ENCODE assay signal across 2 cellular contexts in the genomic region with DNA sequence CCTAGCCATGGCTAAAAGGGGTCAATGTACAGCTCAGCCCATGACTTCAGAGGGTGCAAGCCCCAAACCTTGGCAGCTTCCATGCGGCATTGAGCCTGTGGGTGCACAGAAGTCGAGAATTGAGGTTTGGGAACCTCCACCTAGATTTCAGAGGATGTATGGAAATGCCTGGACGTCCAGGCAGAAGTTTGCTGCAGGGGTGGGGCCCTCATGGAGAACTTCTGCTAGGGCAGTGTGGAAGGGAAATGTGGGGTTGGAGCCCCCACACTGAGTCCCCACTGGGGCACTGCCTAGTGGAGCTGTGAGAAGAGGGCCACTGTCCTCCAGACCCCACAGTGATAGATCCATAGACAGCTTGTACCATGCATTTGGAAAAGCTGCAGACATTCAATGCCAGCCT.
TF ChIP-seq lines count a peak whose summit lies in the region.
"Not testable (repeated sequence)": the region's sequence is repeated elsewhere in the genome, so short reads cannot be mapped to it uniquely, and the experiment has no call there.

No MANE protein-coding gene starts in this region.

TF ChIP-seq in HEK293, 187 proteins besides CTCF, POLR2A, EP300 and RAD21:
- TF ChIP-seq, protein P1, sequence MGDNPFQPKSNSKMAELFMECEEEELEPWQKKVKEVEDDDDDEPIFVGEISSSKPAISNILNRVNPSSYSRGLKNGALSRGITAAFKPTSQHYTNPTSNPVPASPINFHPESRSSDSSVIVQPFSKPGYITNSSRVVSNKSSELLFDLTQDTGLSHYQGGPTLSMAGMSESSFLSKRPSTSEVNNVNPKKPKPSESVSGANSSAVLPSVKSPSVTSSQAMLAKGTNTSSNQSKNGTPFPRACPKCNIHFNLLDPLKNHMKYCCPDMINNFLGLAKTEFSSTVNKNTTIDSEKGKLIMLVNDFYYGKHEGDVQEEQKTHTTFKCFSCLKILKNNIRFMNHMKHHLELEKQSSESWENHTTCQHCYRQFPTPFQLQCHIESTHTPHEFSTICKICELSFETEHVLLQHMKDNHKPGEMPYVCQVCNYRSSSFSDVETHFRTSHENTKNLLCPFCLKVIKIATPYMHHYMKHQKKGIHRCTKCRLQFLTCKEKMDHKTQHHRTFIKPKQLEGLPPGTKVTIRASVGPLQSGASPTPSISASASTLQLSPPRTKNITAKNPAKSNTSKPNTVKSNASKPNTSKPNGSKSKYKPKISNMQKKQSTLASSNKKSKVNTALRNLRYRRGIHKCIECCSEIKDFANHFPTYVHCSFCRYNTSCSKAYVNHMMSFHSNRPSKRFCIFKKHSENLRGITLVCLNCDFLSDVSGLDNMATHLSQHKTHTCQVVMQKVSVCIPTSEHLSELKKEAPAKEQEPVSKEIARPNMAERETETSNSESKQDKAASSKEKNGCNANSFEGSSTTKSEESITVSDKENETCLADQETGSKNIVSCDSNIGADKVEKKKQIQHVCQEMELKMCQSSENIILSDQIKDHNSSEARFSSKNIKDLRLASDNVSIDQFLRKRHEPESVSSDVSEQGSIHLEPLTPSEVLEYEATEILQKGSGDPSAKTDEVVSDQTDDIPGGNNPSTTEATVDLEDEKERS (tag by site-specific recombination; IDR thresholded peaks at IDR 0.05), result 0 out of 2 replicates have a peak, but pooled peaks have one; percentile 52
- TF ChIP-seq SETDB1 (IDR thresholded peaks at IDR 0.05; ENCODE audit: insufficient read length, low read length) (peak; percentile 50), ZNF184 (tag by site-specific recombination; IDR thresholded peaks at IDR 0.05) (0 out of 2 replicates have a peak, but pooled peaks have one; percentile 35)
TF ChIP-seq in HEK293: peak in this region for 3; not testable (repeated sequence) for 184.

TF ChIP-seq in K562, 482 proteins besides CTCF, POLR2A, EP300 and RAD21:
- TF ChIP-seq ZEB2 (IDR thresholded peaks at IDR 0.05), result peak; percentile 69; the same call in 1 of the 2 replicates
- peak; percentile 97 for TF ChIP-seq TRIM28 (IDR thresholded peaks at IDR 0.05)
- 0 out of 2 replicates have a peak, but pooled peaks have one; percentile 37 for TF ChIP-seq CC2D1A (IDR thresholded peaks at IDR 0.05)
- 0 out of 2 replicates have a peak, but pooled peaks have one; percentile 63 for TF ChIP-seq HLTF (IDR thresholded peaks at IDR 0.05)
- TF ChIP-seq, protein P2, sequence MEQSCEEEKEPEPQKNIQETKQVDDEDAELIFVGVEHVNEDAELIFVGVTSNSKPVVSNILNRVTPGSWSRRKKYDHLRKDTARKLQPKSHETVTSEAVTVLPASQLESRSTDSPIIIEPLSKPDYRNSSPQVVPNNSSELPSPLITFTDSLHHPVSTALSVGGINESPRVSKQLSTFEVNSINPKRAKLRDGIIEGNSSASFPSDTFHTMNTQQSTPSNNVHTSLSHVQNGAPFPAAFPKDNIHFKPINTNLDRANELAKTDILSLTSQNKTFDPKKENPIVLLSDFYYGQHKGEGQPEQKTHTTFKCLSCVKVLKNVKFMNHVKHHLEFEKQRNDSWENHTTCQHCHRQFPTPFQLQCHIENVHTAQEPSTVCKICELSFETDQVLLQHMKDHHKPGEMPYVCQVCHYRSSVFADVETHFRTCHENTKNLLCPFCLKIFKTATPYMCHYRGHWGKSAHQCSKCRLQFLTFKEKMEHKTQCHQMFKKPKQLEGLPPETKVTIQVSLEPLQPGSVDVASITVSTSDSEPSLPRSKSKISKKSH (CRISPR knock-in tag; IDR thresholded peaks at IDR 0.05), result 0 out of 2 replicates have a peak, but pooled peaks have one; percentile 23
- TF ChIP-seq CBX3 (IDR thresholded peaks at IDR 0.05; ENCODE audit: borderline replicate concordance in 1 of 2, low read length in 2 of 2), result peak; percentile 26 to 27; a peak in 2 of 3 replicates
- TF ChIP-seq CBX5 (IDR thresholded peaks at IDR 0.05; ENCODE audit: borderline replicate concordance, low read depth), result peak; percentile 98
- peak; percentile 35 to 81; a peak in 3 of 4 replicates for TF ChIP-seq TRIM24 (IDR thresholded peaks at IDR 0.05)
- peak; percentile 39 for TF ChIP-seq ZFP36 (IDR thresholded peaks at IDR 0.05; ENCODE audit: low read depth, low read length, partially characterized antibody)
- TF ChIP-seq XRCC3 (IDR thresholded peaks at IDR 0.05), result peak; percentile 84; the same call in 1 of the 2 replicates
- TF ChIP-seq, protein P3, sequence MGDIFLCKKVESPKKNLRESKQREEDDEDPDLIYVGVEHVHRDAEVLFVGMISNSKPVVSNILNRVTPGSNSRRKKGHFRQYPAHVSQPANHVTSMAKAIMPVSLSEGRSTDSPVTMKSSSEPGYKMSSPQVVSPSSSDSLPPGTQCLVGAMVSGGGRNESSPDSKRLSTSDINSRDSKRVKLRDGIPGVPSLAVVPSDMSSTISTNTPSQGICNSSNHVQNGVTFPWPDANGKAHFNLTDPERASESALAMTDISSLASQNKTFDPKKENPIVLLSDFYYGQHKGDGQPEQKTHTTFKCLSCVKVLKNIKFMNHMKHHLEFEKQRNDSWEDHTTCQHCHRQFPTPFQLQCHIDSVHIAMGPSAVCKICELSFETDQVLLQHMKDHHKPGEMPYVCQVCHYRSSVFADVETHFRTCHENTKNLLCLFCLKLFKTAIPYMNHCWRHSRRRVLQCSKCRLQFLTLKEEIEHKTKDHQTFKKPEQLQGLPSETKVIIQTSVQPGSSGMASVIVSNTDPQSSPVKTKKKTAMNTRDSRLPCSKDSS (IDR thresholded peaks at IDR 0.05; ENCODE audit: low read depth, partially characterized antibody), result peak; percentile 93
- 0 out of 2 replicates have a peak, but pooled peaks have one; percentile 19 for TF ChIP-seq FOXP1 (CRISPR knock-in tag; IDR thresholded peaks at IDR 0.05)
- TF ChIP-seq, protein P4, sequence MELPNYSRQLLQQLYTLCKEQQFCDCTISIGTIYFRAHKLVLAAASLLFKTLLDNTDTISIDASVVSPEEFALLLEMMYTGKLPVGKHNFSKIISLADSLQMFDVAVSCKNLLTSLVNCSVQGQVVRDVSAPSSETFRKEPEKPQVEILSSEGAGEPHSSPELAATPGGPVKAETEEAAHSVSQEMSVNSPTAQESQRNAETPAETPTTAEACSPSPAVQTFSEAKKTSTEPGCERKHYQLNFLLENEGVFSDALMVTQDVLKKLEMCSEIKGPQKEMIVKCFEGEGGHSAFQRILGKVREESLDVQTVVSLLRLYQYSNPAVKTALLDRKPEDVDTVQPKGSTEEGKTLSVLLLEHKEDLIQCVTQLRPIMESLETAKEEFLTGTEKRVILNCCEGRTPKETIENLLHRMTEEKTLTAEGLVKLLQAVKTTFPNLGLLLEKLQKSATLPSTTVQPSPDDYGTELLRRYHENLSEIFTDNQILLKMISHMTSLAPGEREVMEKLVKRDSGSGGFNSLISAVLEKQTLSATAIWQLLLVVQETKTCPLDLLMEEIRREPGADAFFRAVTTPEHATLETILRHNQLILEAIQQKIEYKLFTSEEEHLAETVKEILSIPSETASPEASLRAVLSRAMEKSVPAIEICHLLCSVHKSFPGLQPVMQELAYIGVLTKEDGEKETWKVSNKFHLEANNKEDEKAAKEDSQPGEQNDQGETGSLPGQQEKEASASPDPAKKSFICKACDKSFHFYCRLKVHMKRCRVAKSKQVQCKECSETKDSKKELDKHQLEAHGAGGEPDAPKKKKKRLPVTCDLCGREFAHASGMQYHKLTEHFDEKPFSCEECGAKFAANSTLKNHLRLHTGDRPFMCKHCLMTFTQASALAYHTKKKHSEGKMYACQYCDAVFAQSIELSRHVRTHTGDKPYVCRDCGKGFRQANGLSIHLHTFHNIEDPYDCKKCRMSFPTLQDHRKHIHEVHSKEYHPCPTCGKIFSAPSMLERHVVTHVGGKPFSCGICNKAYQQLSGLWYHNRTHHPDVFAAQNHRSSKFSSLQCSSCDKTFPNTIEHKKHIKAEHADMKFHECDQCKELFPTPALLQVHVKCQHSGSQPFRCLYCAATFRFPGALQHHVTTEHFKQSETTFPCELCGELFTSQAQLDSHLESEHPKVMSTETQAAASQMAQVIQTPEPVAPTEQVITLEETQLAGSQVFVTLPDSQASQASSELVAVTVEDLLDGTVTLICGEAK (IDR thresholded peaks at IDR 0.05), result not testable (repeated sequence)
- TF ChIP-seq, protein P4 (CRISPR knock-in tag; IDR thresholded peaks at IDR 0.05), result peak; percentile 11; the same call in 1 of the 2 replicates
- TF ChIP-seq CBX1 (IDR thresholded peaks at IDR 0.05; ENCODE audit: low read depth), result peak; percentile 96
- TF ChIP-seq, protein P5, sequence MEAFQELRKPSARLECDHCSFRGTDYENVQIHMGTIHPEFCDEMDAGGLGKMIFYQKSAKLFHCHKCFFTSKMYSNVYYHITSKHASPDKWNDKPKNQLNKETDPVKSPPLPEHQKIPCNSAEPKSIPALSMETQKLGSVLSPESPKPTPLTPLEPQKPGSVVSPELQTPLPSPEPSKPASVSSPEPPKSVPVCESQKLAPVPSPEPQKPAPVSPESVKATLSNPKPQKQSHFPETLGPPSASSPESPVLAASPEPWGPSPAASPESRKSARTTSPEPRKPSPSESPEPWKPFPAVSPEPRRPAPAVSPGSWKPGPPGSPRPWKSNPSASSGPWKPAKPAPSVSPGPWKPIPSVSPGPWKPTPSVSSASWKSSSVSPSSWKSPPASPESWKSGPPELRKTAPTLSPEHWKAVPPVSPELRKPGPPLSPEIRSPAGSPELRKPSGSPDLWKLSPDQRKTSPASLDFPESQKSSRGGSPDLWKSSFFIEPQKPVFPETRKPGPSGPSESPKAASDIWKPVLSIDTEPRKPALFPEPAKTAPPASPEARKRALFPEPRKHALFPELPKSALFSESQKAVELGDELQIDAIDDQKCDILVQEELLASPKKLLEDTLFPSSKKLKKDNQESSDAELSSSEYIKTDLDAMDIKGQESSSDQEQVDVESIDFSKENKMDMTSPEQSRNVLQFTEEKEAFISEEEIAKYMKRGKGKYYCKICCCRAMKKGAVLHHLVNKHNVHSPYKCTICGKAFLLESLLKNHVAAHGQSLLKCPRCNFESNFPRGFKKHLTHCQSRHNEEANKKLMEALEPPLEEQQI (IDR thresholded peaks at IDR 0.05), result peak; percentile 68; the same call in 1 of the 2 replicates
